ENCODE assay signal across 8 cellular contexts in genomic region chr2:218659258-218659987, GRCh38. TPM values are rescaled to one million over a fixed set of nuclear protein-coding genes. Genes with fewer than 3 reads are reported as not detected.
DNase-seq lines count a peak whose midpoint lies in the region; TF ChIP-seq lines count a peak whose summit lies in the region.

A gene with protein sequence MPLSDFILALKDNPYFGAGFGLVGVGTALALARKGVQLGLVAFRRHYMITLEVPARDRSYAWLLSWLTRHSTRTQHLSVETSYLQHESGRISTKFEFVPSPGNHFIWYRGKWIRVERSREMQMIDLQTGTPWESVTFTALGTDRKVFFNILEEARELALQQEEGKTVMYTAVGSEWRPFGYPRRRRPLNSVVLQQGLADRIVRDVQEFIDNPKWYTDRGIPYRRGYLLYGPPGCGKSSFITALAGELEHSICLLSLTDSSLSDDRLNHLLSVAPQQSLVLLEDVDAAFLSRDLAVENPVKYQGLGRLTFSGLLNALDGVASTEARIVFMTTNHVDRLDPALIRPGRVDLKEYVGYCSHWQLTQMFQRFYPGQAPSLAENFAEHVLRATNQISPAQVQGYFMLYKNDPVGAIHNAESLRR (plus strand): TSS chr2:218659683. CDS start chr2:218660988, 1,305 bp downstream.
ZNF142 (minus strand) TSS chr2:218659623; CDS start chr2:218656429, 3,194 bp downstream.

- peak within 1 kb of the TSS; percentile 93 for H3K4me3 ChIP-seq in SK-N-MC

- peaks cover 62% of the 10 kb centered on the region for H3K36me3 ChIP-seq in SK-N-MC (ENCODE audit: insufficient read depth, low read length)

- peaks cover 2% of the 10 kb centered on the region; the same call in 1 of the 2 replicates for H3K27me3 Mint-ChIP-seq in HFFc6 (ENCODE audit: insufficient read depth)
- H3K27me3 Mint-ChIP-seq in activated naive CD4-positive, alpha-beta T cell treated with anti-CD3 and anti-CD28 coated beads for 36 hours (ENCODE audit: low read depth), result no peaks in the 10 kb centered on the region

- TF ChIP-seq CTCF in HFFc6 (IDR thresholded peaks at IDR 0.05), result no peak

- H3K27ac Mint-ChIP-seq in HFFc6, result peak within 1 kb of the TSS; percentile 67
- H3K27ac Mint-ChIP-seq in activated naive CD4-positive, alpha-beta T cell treated with anti-CD3 and anti-CD28 coated beads for 36 hours, result peak within 1 kb of the TSS; percentile 81

- H3K4me1 Mint-ChIP-seq in HFFc6 (ENCODE audit: low read depth), result peaks cover 28% of the 10 kb centered on the region
- H3K4me1 Mint-ChIP-seq in activated naive CD4-positive, alpha-beta T cell treated with anti-CD3 and anti-CD28 coated beads for 36 hours (ENCODE audit: low read depth), result peaks cover 40% of the 10 kb centered on the region

- peak within 1 kb of the TSS; percentile 96 for H3K4me3 Mint-ChIP-seq in HFFc6
- H3K4me3 Mint-ChIP-seq in activated naive CD4-positive, alpha-beta T cell treated with anti-CD3 and anti-CD28 coated beads for 36 hours, result peak within 1 kb of the TSS; percentile 90

- H3K9ac ChIP-seq in SK-N-MC (ENCODE audit: insufficient read length), result peak within 1 kb of the TSS; percentile 96

- H3K9me3 Mint-ChIP-seq in HFFc6, result no peaks in the 10 kb centered on the region
- H3K9me3 Mint-ChIP-seq in activated naive CD4-positive, alpha-beta T cell treated with anti-CD3 and anti-CD28 coated beads for 36 hours, result no peaks in the 10 kb centered on the region

- H3K9me3 ChIP-seq in SK-N-MC (ENCODE audit: low read depth, low read length), result no peaks in the 10 kb centered on the region

- CTCF ChIA-PET in activated naive CD4-positive, alpha-beta T cell treated with anti-CD3 and anti-CD28 coated beads for 36 hours (lab: Charles Lee), result interaction anchor here (0.6 to 5.2 kb wide), 13 partner anchors 10 to 203 kb away, joined by 3 to 59 read pairs (median 4); partner anchors contain the start of genes RNF25 and STK36

- intact Hi-C loops in activated naive CD4-positive, alpha-beta T cell treated with anti-CD3 and anti-CD28 coated beads for 36 hours (cut with micrococcal nuclease), result loop anchor here (1.0 to 5.0 kb wide), 11 partner anchors 12 to 729 kb away; partner anchors contain the start of genes AAMP, ARPC2, CNOT9 and PNKD

- H3K27ac ChIP-seq in SK-N-MC (peak within 1 kb of the TSS; percentile 56; the same call in 1 of the 2 replicates), substantia nigra (ENCODE audit: low read depth, low read length, poor library complexity, severe bottlenecking) (peak within 1 kb of the TSS; percentile 68)

- peaks cover 17% of the 10 kb centered on the region for H3K36me3 Mint-ChIP-seq in HFFc6 (ENCODE audit: low read depth)
- H3K36me3 Mint-ChIP-seq in activated naive CD4-positive, alpha-beta T cell treated with anti-CD3 and anti-CD28 coated beads for 36 hours (ENCODE audit: low read depth), result peaks cover 38% of the 10 kb centered on the region

- DNase-seq in GM04503 (ENCODE audit: low read depth) (peak; percentile 47), HFFc6 (peak; percentile 85), NCI-H1048 (lab: John Stamatoyannopoulos, UW) (peak; percentile 73), SK-N-MC (ENCODE audit: low read depth, low spot score) (peak; percentile 37), germinal center (ENCODE audit: low spot score) (peak; percentile 89), non-pigmented ciliary epithelial cell (ENCODE audit: low read depth) (peak; percentile 51), substantia nigra (lab: John Stamatoyannopoulos, UW) (peak; percentile 24 to 94 (median 84))
- DNase-seq in activated naive CD4-positive, alpha-beta T cell treated with anti-CD3 and anti-CD28 coated beads for 36 hours, result peak; percentile 98

RNA-seq across cellular contexts. Expression of the first gene that starts in this region (rescaled TPM):
- 10 to 100 TPM; 32.9 to 43.5 (median 35.8) TPM for total RNA-seq in HFFc6 (2021; fragmentation: NEBNext Ultra II Directional; extraction: Animal tissue kit (Norgen Biotek cat#: 25700))
- total RNA-seq in activated naive CD4-positive, alpha-beta T cell treated with anti-CD3 and anti-CD28 coated beads for 36 hours, result 10 to 100 TPM; 61.3 to 63.6 TPM

RNA-seq across cellular contexts. Expression of gene ZNF142, which starts in this region (rescaled TPM):
- 10 to 100 TPM; 21.2 to 24.9 (median 23.5) TPM for total RNA-seq in HFFc6 (2021; fragmentation: NEBNext Ultra II Directional; extraction: Animal tissue kit (Norgen Biotek cat#: 25700))
- total RNA-seq in activated naive CD4-positive, alpha-beta T cell treated with anti-CD3 and anti-CD28 coated beads for 36 hours, result 10 to 100 TPM; 28.0 to 28.4 TPM

Comparison
In these comparisons a context has a peak if more than half of its experiments do, and no peak if none do; other contexts are left out.
1. Peak in every context shown above with its lines: DNase-seq, H3K4me3 ChIP-seq and H3K27ac ChIP-seq.
2. DNase-seq: peak in every context shown above with its lines; median percentile 98 in activated naive CD4-positive, alpha-beta T cell treated with anti-CD3 and anti-CD28 coated beads for 36 hours; 89 in germinal center; 85 in HFFc6; 84 in substantia nigra; 73 in NCI-H1048; 51 in non-pigmented ciliary epithelial cell; 47 in GM04503; 37 in SK-N-MC.